Comparison of ENCODE assay signal across 8 cellular contexts in the genomic region with DNA sequence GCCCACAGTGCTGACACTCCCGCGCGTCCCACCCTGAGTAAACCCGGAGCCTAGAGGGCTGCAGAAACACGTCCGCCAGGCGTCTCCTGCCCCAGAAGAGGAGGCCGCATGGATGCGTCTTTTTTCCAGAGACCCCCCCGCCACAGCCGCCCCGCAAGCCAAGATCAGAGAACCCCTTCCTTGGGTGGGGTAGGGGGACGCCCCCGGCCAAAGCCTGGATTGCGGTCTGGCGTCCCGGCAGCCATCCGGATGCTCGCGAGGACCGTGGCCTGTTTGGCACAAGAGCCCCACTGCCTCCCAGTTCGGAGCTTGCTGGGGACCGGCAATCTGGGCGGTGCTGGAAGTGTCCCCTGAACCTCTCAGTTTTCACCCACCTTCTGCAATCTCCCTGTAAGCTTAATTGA. TPM values are rescaled to one million over a fixed set of nuclear protein-coding genes. Genes with fewer than 3 reads are reported as not detected.
A peak's percentile ranks its signal among the peaks of the same experiment; 100 is the strongest.
DNase-seq lines count a peak whose midpoint lies in the region; ATAC-seq and TF ChIP-seq lines count a peak whose summit lies in the region.
"Had no signal": no experiment of that assay in that cellular context is flagged by ENCODE, and none has a peak within 500 bp of the region (broad histone marks: within the 10 kb centered on the region; RNA-seq: fewer than 3 reads in every experiment).

No MANE protein-coding gene starts in this region.

- intact Hi-C loops in thyroid gland (cut with DNase I), result no loop called here

- H3K27ac ChIP-seq in SK-N-SH (ENCODE audit: low read depth in 2 of 2, low read length in 1 of 2), result peak overlapping the region in 1 of 2 experiments; percentile 75; a peak in 1 of 4 replicates
- H3K27ac ChIP-seq in mesenchymal stem cell (ENCODE audit: low read length, poor library complexity, severe bottlenecking), result no peak overlapping the region
- peak overlapping the region in 2 of 3 donors; percentile 45 to 68 for H3K27ac ChIP-seq in thyroid gland

- no peak overlapping the region for H3K18ac ChIP-seq in mesenchymal stem cell (ENCODE audit: low read depth in 1 of 2, low read length in 2 of 2)

- no peak overlapping the region for H2BK120ac ChIP-seq in mesenchymal stem cell (ENCODE audit: low read depth, low read length)

- H3K27me3 Mint-ChIP-seq in endothelial cell (ENCODE audit: unreplicated experiment), result peaks cover 7% of the 10 kb centered on the region

- H4K8ac ChIP-seq in mesenchymal stem cell (ENCODE audit: low read length), result peak overlapping the region; percentile 71

- no peak for TF ChIP-seq RAD21 in SK-N-SH (IDR thresholded peaks at IDR 0.05; ENCODE audit: low read length)

- H3K9me3 ChIP-seq in SK-N-SH (no peaks in the 10 kb centered on the region), mesenchymal stem cell (ENCODE audit: control insufficient read depth, low read length) (no peaks in the 10 kb centered on the region), thyroid gland (no peaks in the 10 kb centered on the region)

- TF ChIP-seq EP300 in SK-N-SH (IDR thresholded peaks at IDR 0.05; ENCODE audit: borderline replicate concordance in 1 of 2, low read depth in 1 of 2, low read length in 1 of 2), result no peak

- H3K79me1 ChIP-seq in mesenchymal stem cell (replicated peaks; ENCODE audit: low read length, poor library complexity, severe bottlenecking), result no peaks in the 10 kb centered on the region

- H3K4me3 ChIP-seq in SK-N-SH (ENCODE audit: low read depth in 2 of 2, low read length in 1 of 2) (peak overlapping the region in 1 of 2 experiments; percentile 19; a peak in 2 of 4 replicates), mesenchymal stem cell (ENCODE audit: insufficient read depth in 1 of 2, low read depth in 1 of 2, low read length in 2 of 2) (peak overlapping the region; percentile 62 to 80), thyroid gland (replicated peaks in 1 of 3) (peak overlapping the region; percentile 20 to 45 (median 44))

- H3K27me3 ChIP-seq in SK-N-SH (ENCODE audit: insufficient read depth), result peaks cover 14% of the 10 kb centered on the region; the same call in 1 of the 2 replicates
- peaks cover 13 to 17% of the 10 kb centered on the region in 2 experiments for H3K27me3 ChIP-seq in mesenchymal stem cell (ENCODE audit: control insufficient read depth in 1 of 2, insufficient read depth in 1 of 2, low read length in 2 of 2)
- H3K27me3 ChIP-seq in thyroid gland, result no peaks in the 10 kb centered on the region

- TF ChIP-seq CTCF in SK-N-SH (IDR thresholded peaks at IDR 0.05) (no peak), endothelial cell (IDR thresholded peaks at IDR 0.05; ENCODE audit: unreplicated experiment) (no peak), thyroid gland (IDR thresholded peaks at IDR 0.05) (no peak)

- CTCF ChIA-PET in SK-N-SH (lab: Yijun Ruan, JAX), result interaction anchor here (2.0 kb wide), 1 partner anchor 15 kb away, joined by 9 read pairs; no protein-coding TSS in a partner anchor

- H3K9ac ChIP-seq in SK-N-SH, result no peak overlapping the region
- peak overlapping the region; percentile 58 for H3K9ac ChIP-seq in mesenchymal stem cell (ENCODE audit: low read length)

- H2BK12ac ChIP-seq in mesenchymal stem cell (ENCODE audit: low read length in 2 of 2), result no peak overlapping the region

- ATAC-seq in GM18858 (IDR thresholded peaks at IDR 0.05; ENCODE audit: unreplicated experiment), result no peak

- H2AK5ac ChIP-seq in mesenchymal stem cell (ENCODE audit: low read length, severe bottlenecking), result no peak overlapping the region

- no peaks in the 10 kb centered on the region for H4K20me1 ChIP-seq in SK-N-SH (ENCODE audit: insufficient read depth)

- POLR2A ChIA-PET in SK-N-SH (lab: Yijun Ruan, JAX), result no interaction called here

- H2AFZ ChIP-seq in SK-N-SH (ENCODE audit: low read depth), result no peak overlapping the region
- H2AFZ ChIP-seq in mesenchymal stem cell (ENCODE audit: low read depth, low read length), result peak overlapping the region; percentile 81

- H3F3A ChIP-seq in SK-N-SH (replicated peaks; ENCODE audit: insufficient read depth), result no peaks in the 10 kb centered on the region

- DNase-seq in SK-N-SH (peak; percentile 30), endothelial cell (ENCODE audit: low spot score) (no peak), mesenchymal stem cell (peak; percentile 10), thyroid gland (peak in 1 of 2 donors; percentile 5), NCI-H128 (lab: John Stamatoyannopoulos, UW; ENCODE audit: unreplicated experiment) (no peak)
- no peak for DNase-seq in stimulated activated CD4-positive, alpha-beta T cell treated with anti-CD3 and anti-CD28 coated beads, Interleukin-4, amount 100 ng/mL, for 4 hours

- H3K4me1 ChIP-seq in SK-N-SH (ENCODE audit: control insufficient read depth in 1 of 2, insufficient read depth in 2 of 2, low read depth in 1 of 2, low read length in 1 of 2) (peaks cover 0 to 11% of the 10 kb centered on the region in 2 experiments; a peak in 2 of 4 replicates), mesenchymal stem cell (ENCODE audit: control insufficient read depth, insufficient read depth, low read depth, low read length) (peaks cover 12% of the 10 kb centered on the region), thyroid gland (peaks cover 3 to 8% of the 10 kb centered on the region in 2 donors)

- peaks cover 8% of the 10 kb centered on the region for H3K4me1 Mint-ChIP-seq in endothelial cell (ENCODE audit: unreplicated experiment)

- WGBS in SK-N-SH (ENCODE audit: low lambda C conversion rate), result 62% methylated on average over 23 of the region's 24 CpGs
- 12% methylated on average over 23 of the region's 24 CpGs for WGBS in mesenchymal stem cell
- 65 to 72% methylated on average over 9 to 12 of the region's 24 CpGs for WGBS in thyroid gland, 2 donors

- no peak overlapping the region for H4K91ac ChIP-seq in mesenchymal stem cell (ENCODE audit: low read length)

- H3K36me3 ChIP-seq in SK-N-SH (replicated peaks in 1 of 2; ENCODE audit: control insufficient read depth in 1 of 2, insufficient read depth in 2 of 2, low read length in 1 of 2) (no peaks in the 10 kb centered on the region), mesenchymal stem cell (ENCODE audit: control insufficient read depth in 1 of 2, insufficient read depth in 2 of 2, low read depth in 1 of 2, low read length in 2 of 2) (no peaks in the 10 kb centered on the region), thyroid gland (no peaks in the 10 kb centered on the region)

- no peak overlapping the region for H3K4ac ChIP-seq in mesenchymal stem cell (ENCODE audit: low read depth in 1 of 2, low read length in 2 of 2)

- TF ChIP-seq POLR2A in thyroid gland (IDR thresholded peaks at IDR 0.05), result no peak

- peak overlapping the region; percentile 75 for H3K4me3 Mint-ChIP-seq in endothelial cell (ENCODE audit: unreplicated experiment)

- H3K9me2 ChIP-seq in SK-N-SH, result no peaks in the 10 kb centered on the region

- no peak overlapping the region for H2BK5ac ChIP-seq in mesenchymal stem cell (ENCODE audit: low read depth, low read length, poor library complexity, severe bottlenecking)

- no peak overlapping the region for H2BK15ac ChIP-seq in mesenchymal stem cell (ENCODE audit: low read depth, poor library complexity, severe bottlenecking)

- no peaks in the 10 kb centered on the region for H3K79me2 ChIP-seq in SK-N-SH (ENCODE audit: insufficient read depth)

- H3K23ac ChIP-seq in mesenchymal stem cell (ENCODE audit: low read length in 2 of 2), result no peak overlapping the region

- H3K36me3 Mint-ChIP-seq in endothelial cell (ENCODE audit: low read depth, unreplicated experiment), result peaks cover 8% of the 10 kb centered on the region

- H3K14ac ChIP-seq in mesenchymal stem cell (ENCODE audit: low read length in 2 of 2), result peak overlapping the region in 1 of 2 experiments; percentile 35

- peak overlapping the region; percentile 28; the same call in 1 of the 2 replicates for H3K4me2 ChIP-seq in SK-N-SH
- H3K4me2 ChIP-seq in mesenchymal stem cell (ENCODE audit: low read length, poor library complexity, severe bottlenecking), result peak overlapping the region; percentile 92

- H3K27ac Mint-ChIP-seq in endothelial cell (ENCODE audit: unreplicated experiment), result no peak overlapping the region

- no peaks in the 10 kb centered on the region for H3K9me3 Mint-ChIP-seq in endothelial cell (ENCODE audit: unreplicated experiment)

TF ChIP-seq in SK-N-SH, 30 proteins besides CTCF, POLR2A, EP300 and RAD21 (continues in another document):
- no peak for TF ChIP-seq TEAD4 (IDR thresholded peaks at IDR 0.05; ENCODE audit: borderline replicate concordance, insufficient read depth)
- TF ChIP-seq, protein P1, sequence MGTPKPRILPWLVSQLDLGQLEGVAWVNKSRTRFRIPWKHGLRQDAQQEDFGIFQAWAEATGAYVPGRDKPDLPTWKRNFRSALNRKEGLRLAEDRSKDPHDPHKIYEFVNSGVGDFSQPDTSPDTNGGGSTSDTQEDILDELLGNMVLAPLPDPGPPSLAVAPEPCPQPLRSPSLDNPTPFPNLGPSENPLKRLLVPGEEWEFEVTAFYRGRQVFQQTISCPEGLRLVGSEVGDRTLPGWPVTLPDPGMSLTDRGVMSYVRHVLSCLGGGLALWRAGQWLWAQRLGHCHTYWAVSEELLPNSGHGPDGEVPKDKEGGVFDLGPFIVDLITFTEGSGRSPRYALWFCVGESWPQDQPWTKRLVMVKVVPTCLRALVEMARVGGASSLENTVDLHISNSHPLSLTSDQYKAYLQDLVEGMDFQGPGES (IDR thresholded peaks at IDR 0.05; ENCODE audit: low read depth, low read length), result no peak
- TF ChIP-seq POLR2AphosphoS5 (IDR thresholded peaks at IDR 0.05; ENCODE audit: low read depth, low read length), result no peak
- TF ChIP-seq FOXM1 (IDR thresholded peaks at IDR 0.05; ENCODE audit: low read depth), result no peak
- no peak for TF ChIP-seq ELF1 (IDR thresholded peaks at IDR 0.05)
- TF ChIP-seq NFIC (IDR thresholded peaks at IDR 0.05; ENCODE audit: borderline replicate concordance), result no peak
- TF ChIP-seq TAF1 (IDR thresholded peaks at IDR 0.05; ENCODE audit: borderline replicate concordance, low read depth, low read length), result no peak
- TF ChIP-seq TCF12 (IDR thresholded peaks at IDR 0.05), result no peak
- TF ChIP-seq NRF1 (IDR thresholded peaks at IDR 0.05; ENCODE audit: low read depth, low read length), result no peak
- no peak for TF ChIP-seq RFX5 (IDR thresholded peaks at IDR 0.05; ENCODE audit: low read length)
- TF ChIP-seq, protein P2, sequence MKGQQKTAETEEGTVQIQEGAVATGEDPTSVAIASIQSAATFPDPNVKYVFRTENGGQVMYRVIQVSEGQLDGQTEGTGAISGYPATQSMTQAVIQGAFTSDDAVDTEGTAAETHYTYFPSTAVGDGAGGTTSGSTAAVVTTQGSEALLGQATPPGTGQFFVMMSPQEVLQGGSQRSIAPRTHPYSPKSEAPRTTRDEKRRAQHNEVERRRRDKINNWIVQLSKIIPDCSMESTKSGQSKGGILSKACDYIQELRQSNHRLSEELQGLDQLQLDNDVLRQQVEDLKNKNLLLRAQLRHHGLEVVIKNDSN (IDR thresholded peaks at IDR 0.05; ENCODE audit: borderline replicate concordance, low read depth), result no peak
- TF ChIP-seq RXRA (IDR thresholded peaks at IDR 0.05; ENCODE audit: borderline replicate concordance, low read depth), result no peak
- no peak for TF ChIP-seq CHD2 (IDR thresholded peaks at IDR 0.05; ENCODE audit: low read length, partially characterized antibody)

RNA-seq across cellular contexts. Expression of a gene that starts 1.0 kb away (rescaled TPM):
- polyA plus RNA-seq in SK-N-SH (2012; rRNA removed), result not detected in 2 replicates
- polyA plus RNA-seq in SK-N-SH (2012; cell fraction: cytosol; rRNA removed), result 0.04 and 0.07 TPM in 2 replicates
- not detected in 2 replicates for polyA plus RNA-seq in SK-N-SH (2012; cell fraction: nucleus; rRNA removed)
- total RNA-seq in endothelial cell (ENCODE audit: unreplicated experiment) (1.5 TPM), thyroid gland (10 to 100 TPM in 2 of 4 donors, 1 to 10 TPM in 2; 5.7 to 17.2 (median 12.7) TPM)
- polyA plus RNA-seq in mesenchymal stem cell (2013, experiment 1 of 2), result 1.1 TPM
- 1.4 TPM for polyA plus RNA-seq in mesenchymal stem cell (2013, experiment 2 of 2)
- total RNA-seq: M059J had no signal

Comparison
In these comparisons a context has a peak if more than half of its experiments do, and no peak if none do; other contexts are left out.
1. DNase-seq: peak in SK-N-SH (single experiment) and mesenchymal stem cell (single experiment); none in endothelial cell (single experiment), stimulated activated CD4-positive, alpha-beta T cell treated with anti-CD3 and anti-CD28 coated beads, Interleukin-4, amount 100 ng/mL, for 4 hours (0 of 2) and NCI-H128 (single experiment).